ENCODE assay signal across 9 cellular contexts in the genomic region with DNA sequence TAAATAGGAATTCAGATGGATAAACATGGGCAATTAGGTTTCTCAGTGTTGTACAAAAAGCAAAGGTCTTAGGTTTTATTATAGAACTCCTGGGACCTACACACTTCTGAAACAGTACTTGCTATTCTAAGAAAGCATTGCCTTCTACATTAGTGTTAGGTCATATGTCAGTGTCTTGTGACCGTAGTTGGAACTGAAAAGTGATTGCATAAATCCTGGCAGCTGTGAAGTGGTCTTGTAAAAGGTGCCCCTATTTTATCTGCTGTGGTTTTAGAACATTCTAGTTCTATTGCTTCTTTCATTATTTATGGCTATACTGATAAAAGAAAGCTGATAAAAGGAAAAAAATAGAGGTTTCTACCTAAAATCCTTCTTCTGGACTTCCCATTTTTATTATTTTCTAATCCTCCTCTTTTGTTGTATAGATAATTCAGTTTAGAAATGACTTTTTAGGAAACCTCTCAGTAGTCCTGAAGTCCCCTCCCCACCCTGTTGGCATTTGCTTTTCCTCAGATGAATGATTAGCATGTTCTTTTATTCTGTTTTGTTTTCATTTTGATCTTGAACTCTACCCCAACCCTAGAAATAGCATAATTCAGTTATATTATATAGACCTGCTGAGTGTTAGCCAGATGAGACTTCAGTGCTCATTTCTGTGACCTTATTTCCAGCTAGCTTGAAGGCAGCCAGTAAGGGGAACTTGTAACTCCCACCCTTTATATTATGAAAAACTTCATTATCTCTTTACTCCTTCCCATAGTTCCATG. TPM values are rescaled to one million over a fixed set of nuclear protein-coding genes. Genes with fewer than 3 reads are reported as not detected.
DNase-seq lines count a peak whose midpoint lies in the region; ATAC-seq and TF ChIP-seq lines count a peak whose summit lies in the region.
"Had no signal": no experiment of that assay in that cellular context is flagged by ENCODE, and none has a peak within 500 bp of the region (broad histone marks: within the 10 kb centered on the region; RNA-seq: fewer than 3 reads in every experiment).

No MANE protein-coding gene starts in this region.

- H3K9ac ChIP-seq in BLaER1 treated with 17β-estradiol and CSF1 and Interleukin-3, amounts not matched to agents 10 nM and 100 nM = peak overlapping the region in 2 of 11 experiments; percentile 20 to 25; a peak in 3 of 22 replicates

- H3K27ac Mint-ChIP-seq in chondrocyte (ENCODE audit: unreplicated experiment) = peak overlapping the region; percentile 80
- peak overlapping the region; percentile 51 to 91 (median 79) for H3K27ac Mint-ChIP-seq in naive thymus-derived CD4-positive, alpha-beta T cell

- H3K4me3 ChIP-seq in BLaER1 treated with 17β-estradiol and CSF1 and Interleukin-3, amounts not matched to agents 10 nM and 100 nM = peak overlapping the region in 1 of 10 experiments; percentile 1; a peak in 1 of 20 replicates
- H3K4me3 ChIP-seq in naive thymus-derived CD4-positive, alpha-beta T cell (ENCODE audit: low read length) = no peak overlapping the region

- H3K4me2 ChIP-seq in BLaER1 treated with 17β-estradiol and CSF1 and Interleukin-3, amounts not matched to agents 10 nM and 100 nM = peak overlapping the region in 6 of 11 experiments; percentile 6 to 73 (median 29); a peak in 7 of 22 replicates

- no peaks in the 10 kb centered on the region for H3K27me3 ChIP-seq in BLaER1 treated with 17β-estradiol and CSF1 and Interleukin-3, amounts not matched to agents 10 nM and 100 nM
- no peaks in the 10 kb centered on the region for H3K27me3 ChIP-seq in naive thymus-derived CD4-positive, alpha-beta T cell (ENCODE audit: control insufficient read depth in 2 of 2, insufficient read depth in 2 of 2, low read length in 2 of 2)

- H3K27me3 Mint-ChIP-seq in chondrocyte (ENCODE audit: low read depth) = no peaks in the 10 kb centered on the region
- H3K27me3 Mint-ChIP-seq in naive thymus-derived CD4-positive, alpha-beta T cell = no peaks in the 10 kb centered on the region

- H4K20me1 ChIP-seq in BLaER1 treated with 17β-estradiol and CSF1 and Interleukin-3, amounts not matched to agents 10 nM and 100 nM = peaks cover 0 to 71% (median 15%) of the 10 kb centered on the region in 11 experiments; a peak in 11 of 22 replicates

- DNase-seq in chondrocyte (ENCODE audit: low spot score) = no peak
- no peak for DNase-seq in naive thymus-derived CD4-positive, alpha-beta T cell
- DNase-seq in NCI-H146 treated with DMSO at 0.1 percent for 48 hours (lab: John Stamatoyannopoulos, UW; ENCODE audit: unreplicated experiment) = no peak
- DNase-seq in NCI-H2227 (lab: John Stamatoyannopoulos, UW; ENCODE audit: unreplicated experiment) = no peak
- DNase-seq: EL had no signal

- H3K9me3 Mint-ChIP-seq in chondrocyte (ENCODE audit: low read depth) = no peaks in the 10 kb centered on the region
- peaks cover 0 to 1% (median 0%) of the 10 kb centered on the region in 11 donors for H3K9me3 Mint-ChIP-seq in naive thymus-derived CD4-positive, alpha-beta T cell

- no peak for TF ChIP-seq CTCF in chondrocyte (IDR thresholded peaks at IDR 0.05)

- peaks cover 35% of the 10 kb centered on the region for H3K4me1 Mint-ChIP-seq in chondrocyte (ENCODE audit: low read depth)
- H3K4me1 Mint-ChIP-seq in naive thymus-derived CD4-positive, alpha-beta T cell = peaks cover 43 to 97% (median 92%) of the 10 kb centered on the region in 7 donors

- intact Hi-C loops in naive thymus-derived CD4-positive, alpha-beta T cell (cut with micrococcal nuclease) = loop anchor here in 1 of 2 donors (1.0 kb wide), 1 partner anchor 8 kb away; no protein-coding TSS in a partner anchor

- peak overlapping the region in 4 of 11 experiments; percentile 6 to 37 (median 24); a peak in 3 of 22 replicates for H3K27ac ChIP-seq in BLaER1 treated with 17β-estradiol and CSF1 and Interleukin-3, amounts not matched to agents 10 nM and 100 nM
- peak overlapping the region; percentile 51 for H3K27ac ChIP-seq in naive thymus-derived CD4-positive, alpha-beta T cell (ENCODE audit: low read depth, low read length)

- no peaks in the 10 kb centered on the region for H3K36me3 Mint-ChIP-seq in chondrocyte (ENCODE audit: low read depth)
- H3K36me3 Mint-ChIP-seq in naive thymus-derived CD4-positive, alpha-beta T cell = peaks cover 0 to 42% (median 23%) of the 10 kb centered on the region in 5 donors

- no peak overlapping the region for H3K4me3 Mint-ChIP-seq in chondrocyte (ENCODE audit: unreplicated experiment)
- peak overlapping the region; percentile 14 to 68 (median 59) for H3K4me3 Mint-ChIP-seq in naive thymus-derived CD4-positive, alpha-beta T cell

- peaks cover 9 to 35% (median 22%) of the 10 kb centered on the region in 11 experiments; a peak in 19 of 22 replicates for H3K9me3 ChIP-seq in BLaER1 treated with 17β-estradiol and CSF1 and Interleukin-3, amounts not matched to agents 10 nM and 100 nM (replicated peaks in 1 of 11)
- H3K9me3 ChIP-seq in naive thymus-derived CD4-positive, alpha-beta T cell (ENCODE audit: control insufficient read depth in 2 of 3, low read length in 3 of 3) = no peaks in the 10 kb centered on the region

- CTCF ChIA-PET in naive thymus-derived CD4-positive, alpha-beta T cell (lab: Charles Lee) = interaction anchor here (1.5 kb wide), 2 partner anchors 8 to 30 kb away, joined by 4 to 5 read pairs; no protein-coding TSS in a partner anchor

- peaks cover 0 to 50% (median 20%) of the 10 kb centered on the region in 10 experiments; a peak in 16 of 20 replicates for H3K4me1 ChIP-seq in BLaER1 treated with 17β-estradiol and CSF1 and Interleukin-3, amounts not matched to agents 10 nM and 100 nM
- peaks cover 40% of the 10 kb centered on the region in 2 donors for H3K4me1 ChIP-seq in naive thymus-derived CD4-positive, alpha-beta T cell (ENCODE audit: control insufficient read depth in 2 of 2, insufficient read depth in 2 of 2, low read length in 2 of 2)

- peaks cover 14 to 51% (median 40%) of the 10 kb centered on the region in 11 experiments; a peak in 21 of 22 replicates for H3K36me3 ChIP-seq in BLaER1 treated with 17β-estradiol and CSF1 and Interleukin-3, amounts not matched to agents 10 nM and 100 nM
- peaks cover 0 to 11% (median 7%) of the 10 kb centered on the region in 3 experiments for H3K36me3 ChIP-seq in naive thymus-derived CD4-positive, alpha-beta T cell (ENCODE audit: control insufficient read depth in 2 of 3, insufficient read depth in 3 of 3, low read length in 3 of 3)

- POLR2A ChIA-PET in naive thymus-derived CD4-positive, alpha-beta T cell (lab: Charles Lee) = interaction anchor here (0.6 to 1.7 kb wide), 5 partner anchors 11 to 106 kb away, joined by 3 to 9 read pairs (median 3); no protein-coding TSS in a partner anchor

- ATAC-seq in HG03354 (IDR thresholded peaks at IDR 0.05; ENCODE audit: poor library complexity, severe bottlenecking, unreplicated experiment) (peak; percentile 62), GM19467 (IDR thresholded peaks at IDR 0.05; ENCODE audit: unreplicated experiment) (no peak), HG03095 (IDR thresholded peaks at IDR 0.05; ENCODE audit: unreplicated experiment) (no peak)
- peak; percentile 59 for ATAC-seq in naive thymus-derived CD4-positive, alpha-beta T cell

RNA-seq across cellular contexts. Expression of gene SNRK, which starts 41.0 kb away (rescaled TPM):
- 16.0 to 20.3 TPM (median 18.1 TPM) in 3 replicates for total RNA-seq in chondrocyte
- total RNA-seq in naive thymus-derived CD4-positive, alpha-beta T cell = 100 to 1,000 TPM in 4 of 5 experiments, 10 to 100 TPM in 1; 71.9 to 176 (median 146) TPM
- 10 to 100 TPM; 63.4 to 66.2 TPM for polyA plus RNA-seq in naive thymus-derived CD4-positive, alpha-beta T cell

Comparison
In these comparisons a context has a peak if more than half of its experiments do, and no peak if none do; other contexts are left out.
1. ATAC-seq: peak in HG03354 (single experiment) and naive thymus-derived CD4-positive, alpha-beta T cell (single experiment); none in GM19467 (single experiment) and HG03095 (single experiment).